Comparison of ENCODE assay signal across 2 cellular contexts in the genomic region with DNA sequence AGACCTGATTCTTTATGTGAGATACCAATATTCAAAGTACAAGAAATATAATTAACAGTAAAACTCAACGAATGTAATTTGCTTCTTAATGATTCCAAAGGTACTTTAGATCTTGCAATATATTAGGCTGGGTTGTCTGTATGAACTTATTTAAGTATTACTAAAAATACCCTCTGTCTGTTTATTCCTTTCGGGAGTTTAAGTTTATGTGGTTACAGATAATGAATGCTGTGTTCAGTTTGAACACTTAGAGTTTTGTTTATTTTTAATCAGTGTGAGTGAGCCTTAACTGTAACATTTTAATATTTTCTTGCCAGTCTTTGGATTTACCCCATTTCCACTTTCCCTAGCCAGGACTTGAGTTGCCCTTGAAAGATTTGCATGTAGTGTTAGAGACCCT.
TF ChIP-seq lines count a peak whose summit lies in the region.

No MANE protein-coding gene starts in this region.

TF ChIP-seq in A549, 52 proteins besides CTCF, POLR2A, EP300 and RAD21:
- TF ChIP-seq HEYL (CRISPR knock-in tag; IDR thresholded peaks at IDR 0.05) (no peak), NR3C1 (IDR thresholded peaks at IDR 0.05) (no peak), RARB (CRISPR knock-in tag; IDR thresholded peaks at IDR 0.05) (no peak), ZSCAN20 (CRISPR knock-in tag; IDR thresholded peaks at IDR 0.05) (no peak), GATA3 (IDR thresholded peaks at IDR 0.05; ENCODE audit: borderline replicate concordance) (no peak), PHF8 (IDR thresholded peaks at IDR 0.05; ENCODE audit: borderline replicate concordance, low read depth) (no peak), ZNF302 (CRISPR knock-in tag; IDR thresholded peaks at IDR 0.05) (no peak), RNF2 (IDR thresholded peaks at IDR 0.05; ENCODE audit: borderline replicate concordance, low read depth) (no peak), CBX2 (IDR thresholded peaks at IDR 0.05; ENCODE audit: borderline replicate concordance, low read depth) (no peak), POLR2AphosphoS2 (conservative IDR thresholded peaks at IDR 0.05; ENCODE audit: low read length) (no peak)
- TF ChIP-seq, protein P1, sequence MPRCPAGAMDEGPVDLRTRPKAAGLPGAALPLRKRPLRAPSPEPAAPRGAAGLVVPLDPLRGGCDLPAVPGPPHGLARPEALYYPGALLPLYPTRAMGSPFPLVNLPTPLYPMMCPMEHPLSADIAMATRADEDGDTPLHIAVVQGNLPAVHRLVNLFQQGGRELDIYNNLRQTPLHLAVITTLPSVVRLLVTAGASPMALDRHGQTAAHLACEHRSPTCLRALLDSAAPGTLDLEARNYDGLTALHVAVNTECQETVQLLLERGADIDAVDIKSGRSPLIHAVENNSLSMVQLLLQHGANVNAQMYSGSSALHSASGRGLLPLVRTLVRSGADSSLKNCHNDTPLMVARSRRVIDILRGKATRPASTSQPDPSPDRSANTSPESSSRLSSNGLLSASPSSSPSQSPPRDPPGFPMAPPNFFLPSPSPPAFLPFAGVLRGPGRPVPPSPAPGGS (IDR thresholded peaks at IDR 0.05), result no peak
- TF ChIP-seq, protein P2, sequence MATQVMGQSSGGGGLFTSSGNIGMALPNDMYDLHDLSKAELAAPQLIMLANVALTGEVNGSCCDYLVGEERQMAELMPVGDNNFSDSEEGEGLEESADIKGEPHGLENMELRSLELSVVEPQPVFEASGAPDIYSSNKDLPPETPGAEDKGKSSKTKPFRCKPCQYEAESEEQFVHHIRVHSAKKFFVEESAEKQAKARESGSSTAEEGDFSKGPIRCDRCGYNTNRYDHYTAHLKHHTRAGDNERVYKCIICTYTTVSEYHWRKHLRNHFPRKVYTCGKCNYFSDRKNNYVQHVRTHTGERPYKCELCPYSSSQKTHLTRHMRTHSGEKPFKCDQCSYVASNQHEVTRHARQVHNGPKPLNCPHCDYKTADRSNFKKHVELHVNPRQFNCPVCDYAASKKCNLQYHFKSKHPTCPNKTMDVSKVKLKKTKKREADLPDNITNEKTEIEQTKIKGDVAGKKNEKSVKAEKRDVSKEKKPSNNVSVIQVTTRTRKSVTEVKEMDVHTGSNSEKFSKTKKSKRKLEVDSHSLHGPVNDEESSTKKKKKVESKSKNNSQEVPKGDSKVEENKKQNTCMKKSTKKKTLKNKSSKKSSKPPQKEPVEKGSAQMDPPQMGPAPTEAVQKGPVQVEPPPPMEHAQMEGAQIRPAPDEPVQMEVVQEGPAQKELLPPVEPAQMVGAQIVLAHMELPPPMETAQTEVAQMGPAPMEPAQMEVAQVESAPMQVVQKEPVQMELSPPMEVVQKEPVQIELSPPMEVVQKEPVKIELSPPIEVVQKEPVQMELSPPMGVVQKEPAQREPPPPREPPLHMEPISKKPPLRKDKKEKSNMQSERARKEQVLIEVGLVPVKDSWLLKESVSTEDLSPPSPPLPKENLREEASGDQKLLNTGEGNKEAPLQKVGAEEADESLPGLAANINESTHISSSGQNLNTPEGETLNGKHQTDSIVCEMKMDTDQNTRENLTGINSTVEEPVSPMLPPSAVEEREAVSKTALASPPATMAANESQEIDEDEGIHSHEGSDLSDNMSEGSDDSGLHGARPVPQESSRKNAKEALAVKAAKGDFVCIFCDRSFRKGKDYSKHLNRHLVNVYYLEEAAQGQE (IDR thresholded peaks at IDR 0.05), result no peak
- TF ChIP-seq, protein P3, sequence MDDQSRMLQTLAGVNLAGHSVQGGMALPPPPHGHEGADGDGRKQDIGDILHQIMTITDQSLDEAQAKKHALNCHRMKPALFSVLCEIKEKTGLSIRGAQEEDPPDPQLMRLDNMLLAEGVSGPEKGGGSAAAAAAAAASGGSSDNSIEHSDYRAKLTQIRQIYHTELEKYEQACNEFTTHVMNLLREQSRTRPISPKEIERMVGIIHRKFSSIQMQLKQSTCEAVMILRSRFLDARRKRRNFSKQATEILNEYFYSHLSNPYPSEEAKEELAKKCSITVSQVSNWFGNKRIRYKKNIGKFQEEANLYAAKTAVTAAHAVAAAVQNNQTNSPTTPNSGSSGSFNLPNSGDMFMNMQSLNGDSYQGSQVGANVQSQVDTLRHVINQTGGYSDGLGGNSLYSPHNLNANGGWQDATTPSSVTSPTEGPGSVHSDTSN (IDR thresholded peaks at IDR 0.05), result no peak

TF ChIP-seq in GM12878, 131 proteins besides CTCF, POLR2A, EP300 and RAD21:
- no peak for TF ChIP-seq MTA3 (IDR thresholded peaks at IDR 0.05; ENCODE audit: borderline replicate concordance, low read length)
- TF ChIP-seq, protein P4, sequence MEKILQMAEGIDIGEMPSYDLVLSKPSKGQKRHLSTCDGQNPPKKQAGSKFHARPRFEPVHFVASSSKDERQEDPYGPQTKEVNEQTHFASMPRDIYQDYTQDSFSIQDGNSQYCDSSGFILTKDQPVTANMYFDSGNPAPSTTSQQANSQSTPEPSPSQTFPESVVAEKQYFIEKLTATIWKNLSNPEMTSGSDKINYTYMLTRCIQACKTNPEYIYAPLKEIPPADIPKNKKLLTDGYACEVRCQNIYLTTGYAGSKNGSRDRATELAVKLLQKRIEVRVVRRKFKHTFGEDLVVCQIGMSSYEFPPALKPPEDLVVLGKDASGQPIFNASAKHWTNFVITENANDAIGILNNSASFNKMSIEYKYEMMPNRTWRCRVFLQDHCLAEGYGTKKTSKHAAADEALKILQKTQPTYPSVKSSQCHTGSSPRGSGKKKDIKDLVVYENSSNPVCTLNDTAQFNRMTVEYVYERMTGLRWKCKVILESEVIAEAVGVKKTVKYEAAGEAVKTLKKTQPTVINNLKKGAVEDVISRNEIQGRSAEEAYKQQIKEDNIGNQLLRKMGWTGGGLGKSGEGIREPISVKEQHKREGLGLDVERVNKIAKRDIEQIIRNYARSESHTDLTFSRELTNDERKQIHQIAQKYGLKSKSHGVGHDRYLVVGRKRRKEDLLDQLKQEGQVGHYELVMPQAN (conservative IDR thresholded peaks at IDR 0.05), result no peak
- TF ChIP-seq NFXL1 (IDR thresholded peaks at IDR 0.05; ENCODE audit: borderline replicate concordance), result no peak
- no peak for TF ChIP-seq IKZF2 (IDR thresholded peaks at IDR 0.05)
- TF ChIP-seq, protein P5, sequence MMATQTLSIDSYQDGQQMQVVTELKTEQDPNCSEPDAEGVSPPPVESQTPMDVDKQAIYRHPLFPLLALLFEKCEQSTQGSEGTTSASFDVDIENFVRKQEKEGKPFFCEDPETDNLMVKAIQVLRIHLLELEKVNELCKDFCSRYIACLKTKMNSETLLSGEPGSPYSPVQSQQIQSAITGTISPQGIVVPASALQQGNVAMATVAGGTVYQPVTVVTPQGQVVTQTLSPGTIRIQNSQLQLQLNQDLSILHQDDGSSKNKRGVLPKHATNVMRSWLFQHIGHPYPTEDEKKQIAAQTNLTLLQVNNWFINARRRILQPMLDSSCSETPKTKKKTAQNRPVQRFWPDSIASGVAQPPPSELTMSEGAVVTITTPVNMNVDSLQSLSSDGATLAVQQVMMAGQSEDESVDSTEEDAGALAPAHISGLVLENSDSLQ (IDR thresholded peaks at IDR 0.05), result no peak
- TF ChIP-seq EGR1 (IDR thresholded peaks at IDR 0.05; ENCODE audit: borderline replicate concordance in 1 of 2, low read depth in 2 of 2, low read length in 2 of 2), result no peak
- TF ChIP-seq JUNB (IDR thresholded peaks at IDR 0.05), result no peak
- TF ChIP-seq, protein P6, sequence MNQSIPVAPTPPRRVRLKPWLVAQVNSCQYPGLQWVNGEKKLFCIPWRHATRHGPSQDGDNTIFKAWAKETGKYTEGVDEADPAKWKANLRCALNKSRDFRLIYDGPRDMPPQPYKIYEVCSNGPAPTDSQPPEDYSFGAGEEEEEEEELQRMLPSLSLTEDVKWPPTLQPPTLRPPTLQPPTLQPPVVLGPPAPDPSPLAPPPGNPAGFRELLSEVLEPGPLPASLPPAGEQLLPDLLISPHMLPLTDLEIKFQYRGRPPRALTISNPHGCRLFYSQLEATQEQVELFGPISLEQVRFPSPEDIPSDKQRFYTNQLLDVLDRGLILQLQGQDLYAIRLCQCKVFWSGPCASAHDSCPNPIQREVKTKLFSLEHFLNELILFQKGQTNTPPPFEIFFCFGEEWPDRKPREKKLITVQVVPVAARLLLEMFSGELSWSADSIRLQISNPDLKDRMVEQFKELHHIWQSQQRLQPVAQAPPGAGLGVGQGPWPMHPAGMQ (IDR thresholded peaks at IDR 0.05; ENCODE audit: borderline replicate concordance), result no peak
- no peak for TF ChIP-seq CBX3 (IDR thresholded peaks at IDR 0.05; ENCODE audit: borderline replicate concordance, low read depth)
- TF ChIP-seq CHD4 (IDR thresholded peaks at IDR 0.05), result no peak
- no peak for TF ChIP-seq ZNF217 (IDR thresholded peaks at IDR 0.05)
- TF ChIP-seq RUNX3 (IDR thresholded peaks at IDR 0.05; ENCODE audit: low read length), result no peak
- TF ChIP-seq SIN3A (IDR thresholded peaks at IDR 0.05; ENCODE audit: low read depth, low read length), result no peak
- TF ChIP-seq GATAD2B (conservative IDR thresholded peaks at IDR 0.05; ENCODE audit: low read depth), result no peak
- TF ChIP-seq NRF1 (conservative IDR thresholded peaks at IDR 0.05; ENCODE audit: low read depth, low read length), result no peak
- TF ChIP-seq SMAD1 (IDR thresholded peaks at IDR 0.05; ENCODE audit: low read depth, partially characterized antibody), result no peak
- TF ChIP-seq NR2F1 (conservative IDR thresholded peaks at IDR 0.05), result no peak
